In the genomic region with DNA sequence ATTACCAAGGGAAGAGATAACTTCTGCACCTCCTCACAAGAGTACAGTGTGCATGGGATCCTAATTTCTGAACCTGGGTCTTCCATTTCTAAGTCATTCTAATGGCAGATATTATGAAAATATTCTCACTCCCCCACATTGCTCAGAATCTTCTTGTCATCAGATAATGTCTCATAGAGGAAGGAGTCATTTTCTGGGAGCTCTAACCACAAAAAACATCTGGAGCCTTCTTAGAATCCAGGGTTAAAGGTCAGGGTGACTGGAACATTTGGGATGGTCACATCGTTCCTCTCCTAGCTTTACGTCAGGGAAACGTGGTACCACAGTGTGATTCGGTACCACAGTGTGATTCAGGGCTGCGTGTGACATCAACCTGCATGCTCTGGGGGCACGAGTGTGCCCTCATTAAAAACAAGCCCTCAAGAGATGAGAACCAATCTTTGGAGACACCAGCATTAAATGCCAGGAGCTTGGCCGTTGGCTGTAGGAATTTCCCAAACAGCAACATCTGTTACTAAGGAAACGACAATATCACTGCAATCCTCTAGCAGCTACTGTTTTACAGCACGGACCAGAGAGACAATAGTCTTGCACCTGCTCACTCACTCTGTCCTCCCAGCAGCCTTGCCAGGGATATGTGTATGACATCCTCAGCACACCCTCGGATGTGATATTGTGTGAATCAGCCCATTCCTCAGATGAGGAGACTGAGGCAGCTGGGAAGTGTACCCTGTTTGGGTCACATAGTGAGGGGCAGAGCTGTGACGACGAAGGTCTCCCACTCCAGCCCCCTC, we compare ENCODE assay signal across 8 cellular contexts.
A peak's percentile ranks its signal among the peaks of the same experiment; 100 is the strongest.
DNase-seq lines count a peak whose midpoint lies in the region; ATAC-seq lines count a peak whose summit lies in the region.

No MANE protein-coding gene starts in this region.

- DNase-seq in GM04503 (ENCODE audit: low read depth), result peak; percentile 46
- peak; percentile 11 for DNase-seq in RKO (ENCODE audit: low spot score)
- DNase-seq in fibroblast of peridontal ligament (ENCODE audit: extremely low read depth), result peak; percentile 46
- DNase-seq in sciatic nerve (ENCODE audit: low spot score), result no peak
- no peak for DNase-seq in SKM-1 (lab: John Stamatoyannopoulos, UW; ENCODE audit: unreplicated experiment)
- no peak for DNase-seq in ureter (ENCODE audit: low spot score)

- peak; percentile 60 for ATAC-seq in sciatic nerve
- ATAC-seq in GM18858 (IDR thresholded peaks at IDR 0.05; ENCODE audit: unreplicated experiment), result no peak
- ATAC-seq in HG02623 (IDR thresholded peaks at IDR 0.05; ENCODE audit: unreplicated experiment), result no peak

- intact Hi-C loops in sciatic nerve (cut with DNase I), result no loop called here

Comparison
In these comparisons a context has a peak if more than half of its experiments do, and no peak if none do; other contexts are left out.
1. DNase-seq: peak in GM04503 (single experiment), RKO (single experiment) and fibroblast of peridontal ligament (single experiment); none in sciatic nerve (single experiment), SKM-1 (single experiment) and ureter (single experiment).